ENCODE assay signal across 8 cellular contexts in genomic region chr20:2101935-2102584, GRCh38. TPM values are rescaled to one million over a fixed set of nuclear protein-coding genes. Genes with fewer than 3 reads are reported as not detected.
A peak's percentile ranks its signal among the peaks of the same experiment; 100 is the strongest.
DNase-seq lines count a peak whose midpoint lies in the region; ATAC-seq and TF ChIP-seq lines count a peak whose summit lies in the region.

No MANE protein-coding gene starts in this region.

- no peak for TF ChIP-seq CTCF in GM10266 (IDR thresholded peaks at IDR 0.05; ENCODE audit: control insufficient read depth, insufficient read depth, low read depth, missing control alignments)

- peak; percentile 94 for DNase-seq in GM10266 (ENCODE audit: extremely low spot score)
- DNase-seq in NCI-H1048 (lab: John Stamatoyannopoulos, UW) = peak; percentile 54
- peak; percentile 95 for DNase-seq in SK-N-DZ (ENCODE audit: low spot score)
- DNase-seq in activated naive CD4-positive, alpha-beta T cell treated with anti-CD3 and anti-CD28 coated beads, Interleukin-2, amount 50 U/mL, for 16 hours = peak; percentile 92
- peak; percentile 94 for DNase-seq in germinal center (ENCODE audit: low spot score)
- peak; percentile 35 to 97 (median 90) for DNase-seq in nucleus accumbens (lab: John Stamatoyannopoulos, UW)
- DNase-seq in superior temporal gyrus (ENCODE audit: extremely low spot score) = peak; percentile 95

- peak; percentile 69 for ATAC-seq in HG02610 (IDR thresholded peaks at IDR 0.05; ENCODE audit: unreplicated experiment)

RNA-seq across cellular contexts. Expression of gene STK35, which starts 0.4 kb away (rescaled TPM):
- polyA plus RNA-seq in SK-N-DZ (2014; cell fraction: cytosol; rRNA removed) = 12.5 and 13.8 TPM in 2 replicates
- polyA plus RNA-seq in SK-N-DZ (2014; cell fraction: nucleus; rRNA removed) = 8.0 and 13.2 TPM in 2 replicates

Comparison
In these comparisons a context has a peak if more than half of its experiments do, and no peak if none do; other contexts are left out.
1. Peak in every context shown above with its lines: DNase-seq and ATAC-seq.